10 cellular contexts compared by ENCODE assay signal in the genomic region with DNA sequence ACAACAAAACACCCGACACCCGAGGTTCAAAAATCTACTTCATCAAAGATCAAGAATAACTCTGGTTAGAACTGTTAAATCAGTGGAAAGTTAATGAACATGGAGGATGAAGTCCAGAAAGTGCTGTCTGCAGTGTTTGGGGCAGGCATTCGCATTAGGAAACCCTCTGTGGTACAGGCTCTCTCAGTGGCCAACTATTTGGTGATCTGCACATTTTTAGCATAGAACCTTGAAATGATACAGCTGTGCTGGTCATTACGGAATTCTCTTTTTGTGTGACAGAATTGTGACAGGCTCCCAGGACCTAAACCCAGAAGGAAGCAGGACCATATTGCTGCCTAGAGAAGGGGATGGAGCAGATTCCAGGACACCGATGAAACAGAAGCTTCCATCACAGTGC.
A peak's percentile ranks its signal among the peaks of the same experiment; 100 is the strongest.
DNase-seq lines count a peak whose midpoint lies in the region; ATAC-seq and TF ChIP-seq lines count a peak whose summit lies in the region.
"Had no signal": no experiment of that assay in that cellular context is flagged by ENCODE, and none has a peak within 500 bp of the region (broad histone marks: within the 10 kb centered on the region; RNA-seq: fewer than 3 reads in every experiment).

No MANE protein-coding gene starts in this region.

- no peak for TF ChIP-seq CTCF in VCaP (conservative IDR thresholded peaks at IDR 0.05)
- no peak for TF ChIP-seq CTCF in psoas muscle (IDR thresholded peaks at IDR 0.05)
- TF ChIP-seq CTCF in omental fat pad (IDR thresholded peaks at IDR 0.05), result no peak

- H3K27ac ChIP-seq in ACC112 (ENCODE audit: low read depth, low read length), result peak overlapping the region; percentile 98
- peak overlapping the region; percentile 99 for H3K27ac ChIP-seq in VCaP
- peak overlapping the region; percentile 98 for H3K27ac ChIP-seq in psoas muscle

- H3K4me1 ChIP-seq in ACC112 (ENCODE audit: control insufficient read depth, insufficient read depth, low read length, unreplicated experiment) (peaks cover 50% of the 10 kb centered on the region), psoas muscle (peaks cover 61% of the 10 kb centered on the region)

- H3K79me2 ChIP-seq in ACC112 (ENCODE audit: control insufficient read depth, insufficient read depth, low read length, unreplicated experiment), result peaks cover 84% of the 10 kb centered on the region

- ATAC-seq in psoas muscle, result peak in 1 of 4 donors; percentile 33
- ATAC-seq in omental fat pad (ENCODE audit: low FRiP score), result no peak

- no peaks in the 10 kb centered on the region for H3K27me3 ChIP-seq in ACC112 (ENCODE audit: insufficient read depth, low read length)
- H3K27me3 ChIP-seq in psoas muscle (ENCODE audit: insufficient read depth in 3 of 3, low read length in 2 of 3), result no peaks in the 10 kb centered on the region

- H3K36me3 ChIP-seq in ACC112 (ENCODE audit: insufficient read depth, low read length) (peaks cover 38% of the 10 kb centered on the region), psoas muscle (ENCODE audit: insufficient read depth in 1 of 2, low read depth in 1 of 2) (peaks cover 0 to 7% of the 10 kb centered on the region in 2 donors)

- no peak overlapping the region for H3K4me3 ChIP-seq in ACC112 (ENCODE audit: low read depth, low read length)
- no peak overlapping the region for H3K4me3 ChIP-seq in psoas muscle

- H3K9me3 ChIP-seq in psoas muscle, result no peaks in the 10 kb centered on the region

- 39 to 58% (median 53%) methylated on average over 5 of the region's 5 CpGs for WGBS in psoas muscle, 3 donors

- no peak overlapping the region for H2AFZ ChIP-seq in ACC112 (ENCODE audit: low read length, unreplicated experiment)

- intact Hi-C loops in psoas muscle (cut with DNase I), result no loop called here

- peak; percentile 48 for DNase-seq in fibroblast of peridontal ligament (ENCODE audit: extremely low read depth)
- no peak for DNase-seq in psoas muscle
- no peak for DNase-seq in islet precursor cell
- no peak for DNase-seq in DMS79 treated with DMSO at 0.1 percent for 48 hours (lab: John Stamatoyannopoulos, UW)
- DNase-seq in GF-D8 (lab: John Stamatoyannopoulos, UW), result no peak
- DNase-seq in omental fat pad (ENCODE audit: low spot score), result no peak
- DNase-seq: activated CD4-positive, alpha-beta T cell treated with anti-CD3 and anti-CD28 coated beads for 4 hours; NCI-H2171 had no signal
